In genomic region chr11:134504146-134504905, GRCh38 we compare ENCODE assay signal across 25 cellular contexts.
A peak's percentile ranks its signal among the peaks of the same experiment; 100 is the strongest.
DNase-seq lines count a peak whose midpoint lies in the region; ATAC-seq and TF ChIP-seq lines count a peak whose summit lies in the region.
"Had no signal": no experiment of that assay in that cellular context is flagged by ENCODE, and none has a peak within 500 bp of the region (broad histone marks: within the 10 kb centered on the region; RNA-seq: fewer than 3 reads in every experiment).

No MANE protein-coding gene starts in this region.

- H3K27me3 Mint-ChIP-seq in activated naive CD8-positive, alpha-beta T cell treated with anti-CD3 and anti-CD28 coated beads, Interleukin-2, amount 10 ng/mL, durations not matched to agents 7 days and 5 days: peaks cover 8% of the 10 kb centered on the region
- peaks cover 13% of the 10 kb centered on the region for H3K27me3 Mint-ChIP-seq in activated naive CD8-positive, alpha-beta T cell treated with anti-CD3 and anti-CD28 coated beads, Interleukin-2, amount 50 U/mL, for 24 hours
- H3K27me3 Mint-ChIP-seq in glutamatergic neuron (ENCODE audit: unreplicated experiment): peaks cover 3% of the 10 kb centered on the region
- H3K27me3 Mint-ChIP-seq: activated CD4-positive, alpha-beta T cell treated with anti-CD3 and anti-CD28 coated beads, Interleukin-2, amount 10 ng/mL, durations not matched to agents 7 days and 5 days had no signal

- no peak overlapping the region for H3K14ac ChIP-seq in mesenchymal stem cell (ENCODE audit: low read length in 2 of 2)

- no peak overlapping the region for H3K18ac ChIP-seq in mesenchymal stem cell (ENCODE audit: low read depth in 1 of 2, low read length in 2 of 2)

- TF ChIP-seq POLR2A in Peyer's patch (IDR thresholded peaks at IDR 0.05) (no peak), spleen (IDR thresholded peaks at IDR 0.05) (no peak)

- no peaks in the 10 kb centered on the region for H3K9me3 Mint-ChIP-seq in activated naive CD8-positive, alpha-beta T cell treated with anti-CD3 and anti-CD28 coated beads, Interleukin-2, amount 10 ng/mL, durations not matched to agents 7 days and 5 days
- H3K9me3 Mint-ChIP-seq in activated naive CD8-positive, alpha-beta T cell treated with anti-CD3 and anti-CD28 coated beads, Interleukin-2, amount 50 U/mL, for 24 hours: no peaks in the 10 kb centered on the region
- peaks cover 8% of the 10 kb centered on the region for H3K9me3 Mint-ChIP-seq in glutamatergic neuron (ENCODE audit: unreplicated experiment)
- H3K9me3 Mint-ChIP-seq: activated CD4-positive, alpha-beta T cell treated with anti-CD3 and anti-CD28 coated beads, Interleukin-2, amount 10 ng/mL, durations not matched to agents 7 days and 5 days; activated naive CD4-positive, alpha-beta T cell treated with anti-CD3 and anti-CD28 coated beads, Interleukin-2, amount 50 U/mL, for 72 hours; activated T-helper 1 cell treated with anti-CD3 and anti-CD28 coated beads, Interleukin-12 subunit alpha, Interleukin-12 subunit beta, Interleukin-2, Interleukin-4 antibody, amounts not matched to agents 30 ng/mL and 10 ng/mL and 1 ng/mL, durations not matched to agents 14 hours and 24 hours and 36 hours; immature natural killer cell had no signal

- no peak overlapping the region for H2AK5ac ChIP-seq in mesenchymal stem cell (ENCODE audit: low read length, severe bottlenecking)

- no peaks in the 10 kb centered on the region for H3K36me3 Mint-ChIP-seq in activated naive CD8-positive, alpha-beta T cell treated with anti-CD3 and anti-CD28 coated beads, Interleukin-2, amount 10 ng/mL, durations not matched to agents 7 days and 5 days
- no peaks in the 10 kb centered on the region for H3K36me3 Mint-ChIP-seq in activated naive CD8-positive, alpha-beta T cell treated with anti-CD3 and anti-CD28 coated beads, Interleukin-2, amount 50 U/mL, for 24 hours (ENCODE audit: low read depth)
- peaks cover 7% of the 10 kb centered on the region for H3K36me3 Mint-ChIP-seq in glutamatergic neuron (ENCODE audit: unreplicated experiment)
- H3K36me3 Mint-ChIP-seq: activated CD8-positive, alpha-beta memory T cell treated with anti-CD3 and anti-CD28 coated beads, Interleukin-2, amount 10 ng/mL, durations not matched to agents 7 days and 5 days; activated naive CD4-positive, alpha-beta T cell treated with anti-CD3 and anti-CD28 coated beads, Interleukin-2, amount 50 U/mL, for 72 hours had no signal

- H4K8ac ChIP-seq in mesenchymal stem cell (ENCODE audit: low read length): no peak overlapping the region

- no peaks in the 10 kb centered on the region for H3K4me1 ChIP-seq in Peyer's patch
- no peaks in the 10 kb centered on the region for H3K4me1 ChIP-seq in spleen
- no peaks in the 10 kb centered on the region for H3K4me1 ChIP-seq in mesenchymal stem cell (ENCODE audit: control insufficient read depth, insufficient read depth, low read depth, low read length)
- H3K4me1 ChIP-seq: BE2C, gastrocnemius medialis had no signal

- H3K9me3 ChIP-seq in Peyer's patch: no peaks in the 10 kb centered on the region
- H3K9me3 ChIP-seq in spleen: no peaks in the 10 kb centered on the region
- H3K9me3 ChIP-seq in mesenchymal stem cell (ENCODE audit: control insufficient read depth, low read length): no peaks in the 10 kb centered on the region
- H3K9me3 ChIP-seq: BE2C, gastrocnemius medialis had no signal

- no peak overlapping the region for H3K4me3 Mint-ChIP-seq in activated naive CD8-positive, alpha-beta T cell treated with anti-CD3 and anti-CD28 coated beads, Interleukin-2, amount 10 ng/mL, durations not matched to agents 7 days and 5 days
- no peak overlapping the region for H3K4me3 Mint-ChIP-seq in activated naive CD8-positive, alpha-beta T cell treated with anti-CD3 and anti-CD28 coated beads, Interleukin-2, amount 50 U/mL, for 24 hours
- H3K4me3 Mint-ChIP-seq in glutamatergic neuron (ENCODE audit: unreplicated experiment): peak overlapping the region; percentile 36
- H3K4me3 Mint-ChIP-seq: activated CD4-positive, alpha-beta T cell treated with anti-CD3 and anti-CD28 coated beads, Interleukin-2, amount 10 ng/mL, durations not matched to agents 7 days and 5 days; activated CD8-positive, alpha-beta memory T cell treated with anti-CD3 and anti-CD28 coated beads, Interleukin-2, amount 10 ng/mL, durations not matched to agents 7 days and 5 days; activated T-helper 1 cell treated with anti-CD3 and anti-CD28 coated beads, Interleukin-12 subunit alpha, Interleukin-12 subunit beta, Interleukin-2, Interleukin-4 antibody, amounts not matched to agents 30 ng/mL and 10 ng/mL and 1 ng/mL, durations not matched to agents 14 hours and 24 hours and 36 hours; immature natural killer cell had no signal

- H2AFZ ChIP-seq in mesenchymal stem cell (ENCODE audit: low read depth, low read length): no peak overlapping the region

- WGBS in spleen, 5 donors: 46 to 54% (median 52%) methylated on average over 16 of the region's 16 CpGs
- WGBS in mesenchymal stem cell: 84% methylated on average over 16 of the region's 16 CpGs

- no peaks in the 10 kb centered on the region for H3K36me3 ChIP-seq in Peyer's patch
- no peaks in the 10 kb centered on the region for H3K36me3 ChIP-seq in spleen
- no peaks in the 10 kb centered on the region for H3K36me3 ChIP-seq in mesenchymal stem cell (ENCODE audit: control insufficient read depth in 1 of 2, insufficient read depth in 2 of 2, low read depth in 1 of 2, low read length in 2 of 2)
- H3K36me3 ChIP-seq: BE2C, gastrocnemius medialis had no signal

- no peak overlapping the region for H3K9ac ChIP-seq in mesenchymal stem cell (ENCODE audit: low read length)

- no peak overlapping the region for H3K4ac ChIP-seq in mesenchymal stem cell (ENCODE audit: low read depth in 1 of 2, low read length in 2 of 2)

- H2BK12ac ChIP-seq in mesenchymal stem cell (ENCODE audit: low read length in 2 of 2): no peak overlapping the region

- no peak overlapping the region for H3K27ac Mint-ChIP-seq in activated naive CD8-positive, alpha-beta T cell treated with anti-CD3 and anti-CD28 coated beads, Interleukin-2, amount 10 ng/mL, durations not matched to agents 7 days and 5 days
- H3K27ac Mint-ChIP-seq in activated naive CD8-positive, alpha-beta T cell treated with anti-CD3 and anti-CD28 coated beads, Interleukin-2, amount 50 U/mL, for 24 hours: no peak overlapping the region
- H3K27ac Mint-ChIP-seq in glutamatergic neuron (ENCODE audit: unreplicated experiment): peak overlapping the region; percentile 60
- H3K27ac Mint-ChIP-seq: activated CD4-positive, alpha-beta T cell treated with anti-CD3 and anti-CD28 coated beads, Interleukin-2, amount 10 ng/mL, durations not matched to agents 7 days and 5 days; activated CD8-positive, alpha-beta memory T cell treated with anti-CD3 and anti-CD28 coated beads, Interleukin-2, amount 10 ng/mL, durations not matched to agents 7 days and 5 days; activated naive CD4-positive, alpha-beta T cell treated with anti-CD3 and anti-CD28 coated beads, Interleukin-2, amount 50 U/mL, for 72 hours; activated T-helper 1 cell treated with anti-CD3 and anti-CD28 coated beads, Interleukin-12 subunit alpha, Interleukin-12 subunit beta, Interleukin-2, Interleukin-4 antibody, amounts not matched to agents 30 ng/mL and 10 ng/mL and 1 ng/mL, durations not matched to agents 14 hours and 24 hours and 36 hours; immature natural killer cell had no signal

- H2BK120ac ChIP-seq in mesenchymal stem cell (ENCODE audit: low read depth, low read length): no peak overlapping the region

- ATAC-seq in activated naive CD8-positive, alpha-beta T cell treated with anti-CD3 and anti-CD28 coated beads, Interleukin-2, amount 10 ng/mL, durations not matched to agents 7 days and 5 days (ENCODE audit: low read depth): no peak
- ATAC-seq in activated naive CD8-positive, alpha-beta T cell treated with anti-CD3 and anti-CD28 coated beads, Interleukin-2, amount 50 U/mL, for 24 hours: no peak
- no peak for ATAC-seq in HG03354 (IDR thresholded peaks at IDR 0.05; ENCODE audit: poor library complexity, severe bottlenecking, unreplicated experiment)
- ATAC-seq: activated CD8-positive, alpha-beta memory T cell treated with anti-CD3 and anti-CD28 coated beads, Interleukin-2, amount 10 ng/mL, durations not matched to agents 7 days and 5 days; activated naive CD4-positive, alpha-beta T cell treated with anti-CD3 and anti-CD28 coated beads, Interleukin-2, amount 50 U/mL, for 72 hours; gastrocnemius medialis; left lobe of liver had no signal

- H3K4me3 ChIP-seq in Peyer's patch (no peak overlapping the region), spleen (no peak overlapping the region), mesenchymal stem cell (ENCODE audit: insufficient read depth in 1 of 2, low read depth in 1 of 2, low read length in 2 of 2) (no peak overlapping the region)
- H3K4me3 ChIP-seq: gastrocnemius medialis, smooth muscle cell had no signal

- intact Hi-C loops in spleen (cut with DNase I; ENCODE audit: low total_unique reads): no loop called here

- no peaks in the 10 kb centered on the region for H3K4me1 Mint-ChIP-seq in activated naive CD8-positive, alpha-beta T cell treated with anti-CD3 and anti-CD28 coated beads, Interleukin-2, amount 10 ng/mL, durations not matched to agents 7 days and 5 days
- no peaks in the 10 kb centered on the region for H3K4me1 Mint-ChIP-seq in activated naive CD8-positive, alpha-beta T cell treated with anti-CD3 and anti-CD28 coated beads, Interleukin-2, amount 50 U/mL, for 24 hours
- peaks cover 15% of the 10 kb centered on the region for H3K4me1 Mint-ChIP-seq in glutamatergic neuron (ENCODE audit: low read depth, unreplicated experiment)
- H3K4me1 Mint-ChIP-seq: activated CD4-positive, alpha-beta T cell treated with anti-CD3 and anti-CD28 coated beads, Interleukin-2, amount 10 ng/mL, durations not matched to agents 7 days and 5 days; activated CD8-positive, alpha-beta memory T cell treated with anti-CD3 and anti-CD28 coated beads, Interleukin-2, amount 10 ng/mL, durations not matched to agents 7 days and 5 days; immature natural killer cell had no signal

- H3K4me2 ChIP-seq in mesenchymal stem cell (ENCODE audit: low read length, poor library complexity, severe bottlenecking): no peak overlapping the region
- H3K4me2 ChIP-seq: smooth muscle cell had no signal

- H3K27me3 ChIP-seq in Peyer's patch: no peaks in the 10 kb centered on the region
- peaks cover 0 to 32% (median 0%) of the 10 kb centered on the region in 7 donors for H3K27me3 ChIP-seq in spleen (replicated peaks in 1 of 7)
- peaks cover 0 to 2% of the 10 kb centered on the region in 2 experiments for H3K27me3 ChIP-seq in mesenchymal stem cell (ENCODE audit: control insufficient read depth in 1 of 2, insufficient read depth in 1 of 2, low read length in 2 of 2)

- POLR2A ChIA-PET in activated naive CD8-positive, alpha-beta T cell treated with anti-CD3 and anti-CD28 coated beads, Interleukin-2, amount 10 ng/mL, durations not matched to agents 7 days and 5 days (lab: Charles Lee): no interaction called here

- H3K27ac ChIP-seq in Peyer's patch (no peak overlapping the region), spleen (no peak overlapping the region), mesenchymal stem cell (ENCODE audit: low read length, poor library complexity, severe bottlenecking) (no peak overlapping the region)
- H3K27ac ChIP-seq: gastrocnemius medialis had no signal

- H3K23ac ChIP-seq in mesenchymal stem cell (ENCODE audit: low read length in 2 of 2): no peak overlapping the region

- no peak overlapping the region for H4K91ac ChIP-seq in mesenchymal stem cell (ENCODE audit: low read length)

- no peak overlapping the region for H2BK15ac ChIP-seq in mesenchymal stem cell (ENCODE audit: low read depth, poor library complexity, severe bottlenecking)

- TF ChIP-seq CTCF in Peyer's patch (IDR thresholded peaks at IDR 0.05): no peak
- no peak for TF ChIP-seq CTCF in glutamatergic neuron (IDR thresholded peaks at IDR 0.05; ENCODE audit: partially characterized antibody, unreplicated experiment)
- TF ChIP-seq CTCF in spleen (IDR thresholded peaks at IDR 0.05 in 8 of 11, conservative IDR thresholded peaks at IDR 0.05 in 3 of 11): no peak

- no peak overlapping the region for H2BK5ac ChIP-seq in mesenchymal stem cell (ENCODE audit: low read depth, low read length, poor library complexity, severe bottlenecking)

- no peaks in the 10 kb centered on the region for H3K79me1 ChIP-seq in mesenchymal stem cell (replicated peaks; ENCODE audit: low read length, poor library complexity, severe bottlenecking)

- DNase-seq in activated naive CD8-positive, alpha-beta T cell treated with anti-CD3 and anti-CD28 coated beads, Interleukin-2, amount 10 ng/mL, durations not matched to agents 7 days and 5 days: peak; percentile 9
- no peak for DNase-seq in activated naive CD8-positive, alpha-beta T cell treated with anti-CD3 and anti-CD28 coated beads, Interleukin-2, amount 50 U/mL, for 24 hours
- peak; percentile 1 to 32 (median 29) for DNase-seq in Peyer's patch
- no peak for DNase-seq in glutamatergic neuron
- DNase-seq in spleen: peak; percentile 68
- DNase-seq in Ammon's horn (ENCODE audit: low spot score): no peak
- no peak for DNase-seq in mesenchymal stem cell
- DNase-seq: activated CD4-positive, alpha-beta T cell treated with anti-CD3 and anti-CD28 coated beads, Interleukin-2, amount 10 ng/mL, durations not matched to agents 7 days and 5 days; activated CD8-positive, alpha-beta memory T cell treated with anti-CD3 and anti-CD28 coated beads, Interleukin-2, amount 10 ng/mL, durations not matched to agents 7 days and 5 days; BE2C; caudate nucleus; gastrocnemius medialis; hippocampal formation; immature natural killer cell; KBM-7; mesendoderm; NCI-H2029; NCI-H345; stimulated activated CD4-positive, alpha-beta T cell treated with anti-CD3 and anti-CD28 coated beads, Interleukin-2, amount 100 ng/mL, for 24 hours; trophoblast cell had no signal

Comparison
In these comparisons a context has a peak if more than half of its experiments do, and no peak if none do; other contexts are left out.
1. DNase-seq: peak in activated naive CD8-positive, alpha-beta T cell treated with anti-CD3 and anti-CD28 coated beads, Interleukin-2, amount 10 ng/mL, durations not matched to agents 7 days and 5 days (single experiment), Peyer's patch (3 of 3) and spleen (single experiment); none in activated naive CD8-positive, alpha-beta T cell treated with anti-CD3 and anti-CD28 coated beads, Interleukin-2, amount 50 U/mL, for 24 hours (single experiment), glutamatergic neuron (single experiment), Ammon's horn (single experiment) and mesenchymal stem cell (single experiment).